2 cellular contexts compared by ENCODE assay signal in genomic region chr3:141320399-141321108, GRCh38.
TF ChIP-seq lines count a peak whose summit lies in the region.

No MANE protein-coding gene starts in this region.

TF ChIP-seq in A549, 52 proteins besides CTCF, POLR2A, EP300 and RAD21 (continued from another document):
- TF ChIP-seq RARB (CRISPR knock-in tag; IDR thresholded peaks at IDR 0.05) (no peak), ESRRA (IDR thresholded peaks at IDR 0.05; ENCODE audit: borderline replicate concordance, low read length) (no peak), ZC3H11A (IDR thresholded peaks at IDR 0.05) (no peak), TP53 (CRISPR knock-in tag; IDR thresholded peaks at IDR 0.05) (no peak), MAX (IDR thresholded peaks at IDR 0.05) (no peak), FOSL2 (IDR thresholded peaks at IDR 0.05) (no peak), FOSL2 (CRISPR knock-in tag; IDR thresholded peaks at IDR 0.05) (no peak)

TF ChIP-seq in endothelial cell of umbilical vein, 7 proteins besides CTCF, POLR2A, EP300 and RAD21:
- no peak for TF ChIP-seq EZH2 (IDR thresholded peaks at IDR 0.05; ENCODE audit: borderline replicate concordance, low read depth, low read length, severe bottlenecking)
- TF ChIP-seq POLR2AphosphoS5 (IDR thresholded peaks at IDR 0.05; ENCODE audit: insufficient read depth, low read depth, low read length): no peak
- no peak for TF ChIP-seq MAX (IDR thresholded peaks at IDR 0.05; ENCODE audit: insufficient read depth, insufficient read length)
- TF ChIP-seq FOS (IDR thresholded peaks at IDR 0.05; ENCODE audit: borderline replicate concordance, insufficient read depth, low read length): no peak
- no peak for TF ChIP-seq MYC (IDR thresholded peaks at IDR 0.05; ENCODE audit: low read depth, low read length)
- no peak for TF ChIP-seq GATA2 (IDR thresholded peaks at IDR 0.05; ENCODE audit: insufficient read depth, insufficient read length, low read depth, low read length)
- no peak for TF ChIP-seq JUN (IDR thresholded peaks at IDR 0.05; ENCODE audit: borderline replicate concordance, insufficient read depth, insufficient read length, low read depth)
TF ChIP-seq in endothelial cell of umbilical vein: peak in this region for 0.
